Comparison of ENCODE assay signal across 31 cellular contexts in the genomic region with DNA sequence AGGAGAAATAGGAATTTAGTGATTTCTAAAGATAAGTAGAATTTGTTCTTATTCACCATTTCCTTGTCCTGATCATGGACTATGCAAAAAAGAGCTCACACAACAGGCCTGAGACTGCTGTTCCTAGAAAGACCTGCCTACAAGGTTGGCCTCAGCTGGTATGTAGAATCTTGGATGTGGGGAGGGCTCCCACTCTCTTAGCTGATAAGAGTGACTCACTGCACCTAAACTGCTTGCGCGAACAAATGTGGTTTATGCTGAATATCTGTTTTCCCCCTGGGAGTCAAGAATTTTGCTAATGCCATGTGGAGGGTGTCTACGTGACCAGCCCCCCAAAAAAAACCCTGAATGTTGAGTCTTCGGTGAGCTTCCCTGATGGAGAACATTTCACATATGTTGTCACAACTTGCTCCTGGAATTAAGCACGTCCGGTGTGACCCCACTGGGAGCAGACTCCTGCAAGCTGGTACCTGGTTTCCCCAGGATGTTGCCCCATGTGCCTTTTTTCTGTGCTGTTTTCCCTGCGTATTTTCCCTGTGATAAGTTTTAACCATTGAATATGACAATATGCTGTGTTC.
"Had no signal": no experiment of that assay in that cellular context is flagged by ENCODE, and none has a peak within 500 bp of the region (broad histone marks: within the 10 kb centered on the region; RNA-seq: fewer than 3 reads in every experiment).

No MANE protein-coding gene starts in this region.

- FAIRE-seq: bronchial epithelial cell, colon, frontal cortex, keratinocyte had no signal

- H3K4me3 ChIP-seq: esophagus muscularis mucosa, right atrium auricular region, smooth muscle cell, suprapubic skin, tibial artery had no signal

- H3K4me3 Mint-ChIP-seq: activated CD8-positive, alpha-beta memory T cell treated with anti-CD3 and anti-CD28 coated beads, Interleukin-2, amount 10 ng/mL, durations not matched to agents 7 days and 5 days; activated CD8-positive, alpha-beta T cell treated with anti-CD3 and anti-CD28 coated beads, Interleukin-2, amount 10 ng/mL, durations not matched to agents 7 days and 5 days; activated T-cell treated with anti-CD3 and anti-CD28 coated beads, Interleukin-2, amount 50 U/mL, for 72 hours; central memory CD8-positive, alpha-beta T cell; mesothelial cell of epicardium; nephron progenitor cell; WTC11 had no signal

- H3K36me3 Mint-ChIP-seq: activated CD8-positive, alpha-beta memory T cell treated with anti-CD3 and anti-CD28 coated beads, Interleukin-2, amount 10 ng/mL, durations not matched to agents 7 days and 5 days; mesothelial cell of epicardium had no signal

- H3K9ac ChIP-seq: parathyroid adenoma had no signal

- H3K27ac Mint-ChIP-seq: activated CD8-positive, alpha-beta memory T cell treated with anti-CD3 and anti-CD28 coated beads, Interleukin-2, amount 10 ng/mL, durations not matched to agents 7 days and 5 days; activated CD8-positive, alpha-beta T cell treated with anti-CD3 and anti-CD28 coated beads, Interleukin-2, amount 10 ng/mL, durations not matched to agents 7 days and 5 days; activated naive CD4-positive, alpha-beta T cell treated with anti-CD3 and anti-CD28 coated beads, Interleukin-2, amount 50 U/mL, for 72 hours; activated T-cell treated with anti-CD3 and anti-CD28 coated beads, Interleukin-2, amount 50 U/mL, for 72 hours; mesothelial cell of epicardium; WTC11 had no signal

- H3K36me3 ChIP-seq: esophagus muscularis mucosa, right atrium auricular region, suprapubic skin, tibial artery had no signal

- H3K27me3 ChIP-seq: right atrium auricular region, suprapubic skin, tibial artery had no signal

- H2AFZ ChIP-seq: parathyroid adenoma had no signal

- DNase-seq: activated CD4-positive, alpha-beta T cell treated with anti-CD3 and anti-CD28 coated beads for 1 hour; activated CD4-positive, alpha-beta T cell treated with anti-CD3 and anti-CD28 coated beads, Interleukin-2, amount 50 U/mL, for 1 hour; activated CD8-positive, alpha-beta memory T cell treated with anti-CD3 and anti-CD28 coated beads, Interleukin-2, amount 10 ng/mL, durations not matched to agents 7 days and 5 days; activated CD8-positive, alpha-beta T cell treated with anti-CD3 and anti-CD28 coated beads, Interleukin-2, amount 10 ng/mL, durations not matched to agents 7 days and 5 days; activated naive CD4-positive, alpha-beta T cell; activated T-cell treated with anti-CD3 and anti-CD28 coated beads, Interleukin-2, amount 50 U/mL, for 72 hours; aorta; dermis blood vessel endothelial cell; effector CD4-positive, alpha-beta T cell; glutamatergic neuron; left colon; naive B cell; nephron progenitor cell; occipital lobe; stimulated activated CD4-positive, alpha-beta T cell treated with anti-CD3 and anti-CD28 coated beads, Interleukin-1b, Interleukin-23, amount 100 ng/mL, for 48 hours; stimulated activated naive CD4-positive, alpha-beta T cell; T-helper 2 cell; tibial artery had no signal

- H3K4me1 ChIP-seq: esophagus muscularis mucosa, parathyroid adenoma, right atrium auricular region, tibial artery had no signal

- H3K27ac ChIP-seq: esophagus muscularis mucosa, parathyroid adenoma, right atrium auricular region, suprapubic skin, tibial artery had no signal

- H3K27me3 Mint-ChIP-seq: activated CD8-positive, alpha-beta memory T cell treated with anti-CD3 and anti-CD28 coated beads, Interleukin-2, amount 10 ng/mL, durations not matched to agents 7 days and 5 days; central memory CD8-positive, alpha-beta T cell had no signal

- H3K4me1 Mint-ChIP-seq: activated CD8-positive, alpha-beta memory T cell treated with anti-CD3 and anti-CD28 coated beads, Interleukin-2, amount 10 ng/mL, durations not matched to agents 7 days and 5 days; central memory CD8-positive, alpha-beta T cell; mesothelial cell of epicardium; WTC11 had no signal

- H3K9me3 ChIP-seq: right atrium auricular region, suprapubic skin, tibial artery had no signal

- H3K4me2 ChIP-seq: smooth muscle cell had no signal

- ATAC-seq: activated CD8-positive, alpha-beta memory T cell treated with anti-CD3 and anti-CD28 coated beads, Interleukin-2, amount 10 ng/mL, durations not matched to agents 7 days and 5 days; activated CD8-positive, alpha-beta T cell treated with anti-CD3 and anti-CD28 coated beads, Interleukin-2, amount 10 ng/mL, durations not matched to agents 7 days and 5 days; activated naive CD4-positive, alpha-beta T cell treated with anti-CD3 and anti-CD28 coated beads, Interleukin-2, amount 50 U/mL, for 72 hours; activated T-cell treated with anti-CD3 and anti-CD28 coated beads, Interleukin-2, amount 50 U/mL, for 72 hours; left colon; WTC11 had no signal

- H3K79me2 ChIP-seq: parathyroid adenoma had no signal
